ENCODE assay signal across 25 cellular contexts in genomic region chr6:23600118-23600517, GRCh38.
"Had no signal": no experiment of that assay in that cellular context is flagged by ENCODE, and none has a peak within 500 bp of the region (broad histone marks: within the 10 kb centered on the region; RNA-seq: fewer than 3 reads in every experiment).

No MANE protein-coding gene starts in this region.

- H3K27ac ChIP-seq: left lung, lower lobe of right lung, ovary, right atrium auricular region, right lobe of liver, stomach, testis, thyroid gland, upper lobe of left lung, vagina had no signal

- ATAC-seq: left cardiac atrium; left lung; lower lobe of right lung; natural killer cell; right lobe of liver; stimulated activated naive B cell treated with anti-CD40 and anti-IgM and Interleukin-4, amounts not matched to agents 10 μg/mL and 1 μg/mL and 100 μg/mL, for 72 hours; stimulated activated naive CD8-positive, alpha-beta T cell treated with anti-CD3 and anti-CD28 coated beads, Interleukin-15, Interleukin-2, amounts not matched to agents 100 U/mL and 50 U/mL, for 24 hours had no signal

- H3K4me3 ChIP-seq: left lung, lower lobe of right lung, ovary, right atrium auricular region, right lobe of liver, smooth muscle cell, stomach, testis, thyroid gland, transverse colon, upper lobe of left lung, vagina had no signal

- H3K4me1 ChIP-seq: left lung, lower lobe of right lung, right atrium auricular region, right lobe of liver, stomach, testis, thyroid gland, upper lobe of left lung, vagina had no signal

- H3K36me3 ChIP-seq: left lung, lower lobe of right lung, ovary, right atrium auricular region, right lobe of liver, stomach, thyroid gland, transverse colon, upper lobe of left lung, vagina had no signal

- H3K27me3 ChIP-seq: left lung, ovary, right atrium auricular region, right lobe of liver, stomach, testis, thyroid gland, transverse colon, upper lobe of left lung, vagina had no signal

- H3K9me3 ChIP-seq: ovary, right lobe of liver, stomach, testis, thyroid gland, transverse colon, vagina had no signal

- DNase-seq: hippocampal formation; kidney glomerular epithelial cell; left cardiac atrium; left lung; lower lobe of right lung; mammary epithelial cell; mesenchymal stem cell; naive B cell; natural killer cell; ovary; right lobe of liver; stimulated activated CD4-positive, alpha-beta T cell treated with anti-CD3 and anti-CD28 coated beads, Interleukin-1b, Interleukin-23, amount 100 ng/mL, for 48 hours; stimulated activated CD4-positive, alpha-beta T cell treated with anti-CD3 and anti-CD28 coated beads, Interleukin-2, amount 100 ng/mL, for 48 hours; stimulated activated CD4-positive, alpha-beta T cell treated with anti-CD3 and anti-CD28 coated beads, Interleukin-4, amount 100 ng/mL, for 4 hours; stimulated activated CD8-positive, alpha-beta memory T cell treated with anti-CD3 and anti-CD28 coated beads, Interleukin-4, amount 100 ng/mL, for 48 hours; stimulated activated naive B cell treated with anti-CD40 and anti-IgM and Interleukin-4, amounts not matched to agents 10 μg/mL and 1 μg/mL and 100 μg/mL, for 72 hours; stimulated activated naive CD8-positive, alpha-beta T cell treated with anti-CD3 and anti-CD28 coated beads, Interleukin-15, Interleukin-2, amounts not matched to agents 100 U/mL and 50 U/mL, for 24 hours; stomach; testis; thyroid gland; transverse colon; upper lobe of left lung had no signal
